ENCODE assay signal across 28 cellular contexts in genomic region chr1:39958801-39959200, GRCh38. TPM values are rescaled to one million over a fixed set of nuclear protein-coding genes. Genes with fewer than 3 reads are reported as not detected.
A peak's percentile ranks its signal among the peaks of the same experiment; 100 is the strongest.
DNase-seq lines count a peak whose midpoint lies in the region; ATAC-seq, FAIRE-seq and TF ChIP-seq lines count a peak whose summit lies in the region.
"Had no signal": no experiment of that assay in that cellular context is flagged by ENCODE, and none has a peak within 500 bp of the region (broad histone marks: within the 10 kb centered on the region; RNA-seq: fewer than 3 reads in every experiment).

No MANE protein-coding gene starts in this region.

- intact Hi-C loops in activated naive CD4-positive, alpha-beta T cell treated with anti-CD3 and anti-CD28 coated beads for 36 hours (cut with micrococcal nuclease) = loop anchor here (5.0 kb wide), 1 partner anchor 74 kb away; no protein-coding TSS in a partner anchor
- intact Hi-C loops in upper lobe of right lung (cut with DNase I) = no loop called here

- no peak for TF ChIP-seq EP300 in SK-N-SH (IDR thresholded peaks at IDR 0.05; ENCODE audit: borderline replicate concordance in 1 of 2, low read depth in 1 of 2, low read length in 1 of 2)

- H3K4me1 ChIP-seq in upper lobe of right lung (peaks cover 38% of the 10 kb centered on the region), SK-N-SH (ENCODE audit: control insufficient read depth in 1 of 2, insufficient read depth in 2 of 2, low read depth in 1 of 2, low read length in 1 of 2) (peaks cover 0 to 20% of the 10 kb centered on the region in 2 experiments; a peak in 1 of 4 replicates)
- H3K4me1 ChIP-seq: parathyroid adenoma had no signal

- no peaks in the 10 kb centered on the region for H3K9me2 ChIP-seq in SK-N-SH

- no peak for TF ChIP-seq CTCF in upper lobe of right lung (IDR thresholded peaks at IDR 0.05)
- no peak for TF ChIP-seq CTCF in SK-N-SH (IDR thresholded peaks at IDR 0.05)

- no peak for DNase-seq in activated naive CD4-positive, alpha-beta T cell treated with anti-CD3 and anti-CD28 coated beads for 36 hours
- DNase-seq in activated naive CD4-positive, alpha-beta T cell treated with Interleukin-2 at 50 U/mL for 16 hours = no peak
- DNase-seq in epithelial cell of prostate (ENCODE audit: low read depth, low spot score) (no peak), midbrain (lab: John Stamatoyannopoulos, UW) (peak; percentile 13), upper lobe of right lung (no peak), SK-N-SH (no peak), GM19239 (ENCODE audit: insufficient read length, low spot score) (no peak)
- DNase-seq: 8988T; activated CD8-positive, alpha-beta memory T cell treated with anti-CD3 and anti-CD28 coated beads for 24 hours; activated effector memory CD4-positive, alpha-beta T cell treated with anti-CD3 and anti-CD28 coated beads, Interleukin-2, amount 50 U/mL, for 16 hours; AML-193; CD8-positive, alpha-beta T cell; central memory CD4-positive, alpha-beta T cell; dermis blood vessel endothelial cell; DMS153; HCEC 1CT; KBM-7; MV-4-11; NCI-H146; NCI-H446 treated with DMSO at 0.1 percent for 48 hours; spleen; T-helper 17 cell; uterus had no signal

- H3K79me2 ChIP-seq in SK-N-SH (ENCODE audit: insufficient read depth) = peaks cover 8% of the 10 kb centered on the region; the same call in 1 of the 2 replicates
- H3K79me2 ChIP-seq: parathyroid adenoma had no signal

- peaks cover 39% of the 10 kb centered on the region for H3K4me1 Mint-ChIP-seq in activated naive CD4-positive, alpha-beta T cell treated with anti-CD3 and anti-CD28 coated beads for 36 hours (ENCODE audit: low read depth)

- no peak overlapping the region for H3K4me3 Mint-ChIP-seq in activated naive CD4-positive, alpha-beta T cell treated with anti-CD3 and anti-CD28 coated beads for 36 hours
- H3K4me3 Mint-ChIP-seq: CD8-positive, alpha-beta T cell; T-helper 17 cell had no signal

- no peaks in the 10 kb centered on the region for H3F3A ChIP-seq in SK-N-SH (replicated peaks; ENCODE audit: insufficient read depth)

- POLR2A ChIA-PET in SK-N-SH (lab: Yijun Ruan, JAX) = no interaction called here

- no peak overlapping the region for H2AFZ ChIP-seq in SK-N-SH (ENCODE audit: low read depth)
- H2AFZ ChIP-seq: parathyroid adenoma had no signal

- ATAC-seq in upper lobe of right lung (no peak), HG02759 (IDR thresholded peaks at IDR 0.05; ENCODE audit: unreplicated experiment) (no peak)
- ATAC-seq: CD8-positive, alpha-beta T cell; T-helper 17 cell had no signal

- 59% methylated on average over 3 of the region's 5 CpGs for WGBS in SK-N-SH (ENCODE audit: low lambda C conversion rate)

- no peaks in the 10 kb centered on the region for H3K27me3 Mint-ChIP-seq in activated naive CD4-positive, alpha-beta T cell treated with anti-CD3 and anti-CD28 coated beads for 36 hours (ENCODE audit: low read depth)
- H3K27me3 Mint-ChIP-seq: T-helper 17 cell had no signal

- peaks cover 48% of the 10 kb centered on the region for H3K36me3 Mint-ChIP-seq in activated naive CD4-positive, alpha-beta T cell treated with anti-CD3 and anti-CD28 coated beads for 36 hours (ENCODE audit: low read depth)
- H3K36me3 Mint-ChIP-seq: CD8-positive, alpha-beta T cell had no signal

- H3K4me3 ChIP-seq in upper lobe of right lung (peak overlapping the region; percentile 69), SK-N-SH (ENCODE audit: low read depth in 2 of 2, low read length in 1 of 2) (no peak overlapping the region)
- H3K4me3 ChIP-seq: right atrium auricular region, SK-N-MC, spleen, uterus had no signal

- H3K27me3 ChIP-seq in upper lobe of right lung = no peaks in the 10 kb centered on the region
- no peaks in the 10 kb centered on the region for H3K27me3 ChIP-seq in SK-N-SH (ENCODE audit: insufficient read depth)
- H3K27me3 ChIP-seq: right atrium auricular region, uterus had no signal

- H4K20me1 ChIP-seq in SK-N-SH (ENCODE audit: insufficient read depth) = no peaks in the 10 kb centered on the region

- peak overlapping the region; percentile 37 for H3K27ac Mint-ChIP-seq in activated naive CD4-positive, alpha-beta T cell treated with anti-CD3 and anti-CD28 coated beads for 36 hours
- H3K27ac Mint-ChIP-seq: CD8-positive, alpha-beta T cell; T-helper 17 cell had no signal

- no peak overlapping the region for H3K4me2 ChIP-seq in SK-N-SH

- no peaks in the 10 kb centered on the region for H3K9me3 ChIP-seq in upper lobe of right lung
- no peaks in the 10 kb centered on the region for H3K9me3 ChIP-seq in SK-N-SH
- H3K9me3 ChIP-seq: right atrium auricular region, spleen, uterus had no signal

- no peak for TF ChIP-seq RAD21 in SK-N-SH (IDR thresholded peaks at IDR 0.05; ENCODE audit: low read length)

- H3K9me3 Mint-ChIP-seq in activated naive CD4-positive, alpha-beta T cell treated with anti-CD3 and anti-CD28 coated beads for 36 hours = no peaks in the 10 kb centered on the region
- H3K9me3 Mint-ChIP-seq: CD8-positive, alpha-beta T cell had no signal

- CTCF ChIA-PET in activated naive CD4-positive, alpha-beta T cell treated with anti-CD3 and anti-CD28 coated beads for 36 hours (lab: Charles Lee) = interaction anchor here (1.2 to 1.3 kb wide), 2 partner anchors 9 to 160 kb away, joined by 3 to 4 read pairs; no protein-coding TSS in a partner anchor
- CTCF ChIA-PET in SK-N-SH (lab: Yijun Ruan, JAX) = interaction anchor here (1.0 to 6.0 kb wide), 3 partner anchors 14 to 57 kb away, joined by 4 to 37 read pairs (median 7); partner anchors contain the start of gene MYCL

- H3K9ac ChIP-seq in SK-N-SH = no peak overlapping the region
- H3K9ac ChIP-seq: parathyroid adenoma had no signal

- no peak for FAIRE-seq in GM19239 (lab: Jason Lieb, UNC)
- FAIRE-seq: endometrium had no signal

- H3K36me3 ChIP-seq in upper lobe of right lung = no peaks in the 10 kb centered on the region
- H3K36me3 ChIP-seq in SK-N-SH (replicated peaks in 1 of 2; ENCODE audit: control insufficient read depth in 1 of 2, insufficient read depth in 2 of 2, low read length in 1 of 2) = no peaks in the 10 kb centered on the region
- H3K36me3 ChIP-seq: right atrium auricular region, uterus had no signal

- H3K27ac ChIP-seq in epithelial cell of prostate (peak overlapping the region; percentile 79), upper lobe of right lung (peak overlapping the region; percentile 72), SK-N-SH (ENCODE audit: low read depth in 2 of 2, low read length in 1 of 2) (no peak overlapping the region)
- H3K27ac ChIP-seq: parathyroid adenoma, right atrium auricular region, SK-N-MC, uterus had no signal

TF ChIP-seq in SK-N-SH, 30 proteins besides CTCF, POLR2A, EP300 and RAD21:
- TF ChIP-seq FOXM1 (IDR thresholded peaks at IDR 0.05; ENCODE audit: low read depth) (no peak), RCOR1 (IDR thresholded peaks at IDR 0.05; ENCODE audit: low read length) (no peak), FOSL2 (IDR thresholded peaks at IDR 0.05; ENCODE audit: borderline replicate concordance, low read depth) (no peak), EZH2phosphoT487 (IDR thresholded peaks at IDR 0.05; ENCODE audit: borderline replicate concordance, low read depth) (no peak), POLR2AphosphoS5 (IDR thresholded peaks at IDR 0.05; ENCODE audit: low read depth, low read length) (no peak), SMC3 (IDR thresholded peaks at IDR 0.05; ENCODE audit: low read depth, low read length) (no peak), USF2 (IDR thresholded peaks at IDR 0.05; ENCODE audit: borderline replicate concordance, low read depth, low read length) (no peak), USF1 (IDR thresholded peaks at IDR 0.05; ENCODE audit: borderline replicate concordance, low read depth) (no peak)

RNA-seq across cellular contexts. Expression of gene MFSD2A, which starts 3.9 kb away (rescaled TPM):
- total RNA-seq in activated naive CD4-positive, alpha-beta T cell treated with anti-CD3 and anti-CD28 coated beads for 36 hours = 1 to 10 TPM; 4.0 to 4.5 TPM
- total RNA-seq in upper lobe of right lung = 225 TPM
- polyA plus RNA-seq in SK-N-SH (2012; rRNA removed) = 4.1 and 6.3 TPM in 2 replicates
- polyA plus RNA-seq in SK-N-SH (2012; cell fraction: cytosol; rRNA removed) = 3.8 and 5.1 TPM in 2 replicates
- 13.6 and 17.5 TPM in 2 replicates for polyA plus RNA-seq in SK-N-SH (2012; cell fraction: nucleus; rRNA removed)
- total RNA-seq: dermis blood vessel endothelial cell had no signal

RNA-seq across cellular contexts. Expression of gene MYCL, which starts 57.1 kb away (rescaled TPM):
- total RNA-seq in activated naive CD4-positive, alpha-beta T cell treated with anti-CD3 and anti-CD28 coated beads for 36 hours = under 1 TPM in 1 of 2 experiments, not detected in 1; 0.19 TPM
- total RNA-seq in upper lobe of right lung = 3.6 TPM
- 0.48 and 0.57 TPM in 2 replicates for polyA plus RNA-seq in SK-N-SH (2012; rRNA removed)
- polyA plus RNA-seq in SK-N-SH (2012; cell fraction: cytosol; rRNA removed) = 0.42 and 0.46 TPM in 2 replicates
- polyA plus RNA-seq in SK-N-SH (2012; cell fraction: nucleus; rRNA removed) = 0.45 and 0.67 TPM in 2 replicates

Comparison
In these comparisons a context has a peak if more than half of its experiments do, and no peak if none do; other contexts are left out.
1. H3K27ac ChIP-seq: peak in epithelial cell of prostate (single experiment) and upper lobe of right lung (single experiment); none in SK-N-SH (0 of 2).
2. RNA of gene MFSD2A, which starts 3.9 kb away (total RNA-seq): 225 TPM in upper lobe of right lung (single experiment); 4.0 to 4.5 TPM in activated naive CD4-positive, alpha-beta T cell treated with anti-CD3 and anti-CD28 coated beads for 36 hours; every median in the first group is over 10 times any median in the second.